ENCODE assay signal across 29 cellular contexts in genomic region chrX:22234380-22234779, GRCh38. TPM values are rescaled to one million over a fixed set of nuclear protein-coding genes. Genes with fewer than 3 reads are reported as not detected.
"Had no signal": no experiment of that assay in that cellular context is flagged by ENCODE, and none has a peak within 500 bp of the region (broad histone marks: within the 10 kb centered on the region; RNA-seq: fewer than 3 reads in every experiment).

No MANE protein-coding gene starts in this region.

- ATAC-seq: effector memory CD8-positive, alpha-beta T cell; heart right ventricle; left cardiac atrium; left ventricle myocardium superior; lower lobe of right lung; natural killer cell treated with Interleukin-12 subunit alpha and Interleukin-12 subunit beta and Interleukin-15 and Interleukin-18, amount 100 ng/mL, for 72 hours; sciatic nerve; stimulated activated memory B cell treated with anti-CD40 and anti-IgM and Interleukin-4, amounts not matched to agents 10 μg/mL and 1 μg/mL and 100 μg/mL, for 72 hours; stimulated activated naive CD8-positive, alpha-beta T cell treated with anti-CD3 and anti-CD28 coated beads, Interleukin-15, Interleukin-2, amounts not matched to agents 100 U/mL and 50 U/mL, for 24 hours had no signal

- H3K4me3 Mint-ChIP-seq: effector memory CD8-positive, alpha-beta T cell; naive B cell; natural killer cell treated with Interleukin-12 subunit alpha and Interleukin-12 subunit beta and Interleukin-15 and Interleukin-18, amount 100 ng/mL, for 72 hours; neural progenitor cell; stimulated activated memory B cell treated with anti-CD40 and anti-IgM and Interleukin-4, amounts not matched to agents 10 μg/mL and 1 μg/mL and 100 μg/mL, for 72 hours; type B pancreatic cell had no signal

- H3K27ac Mint-ChIP-seq: effector memory CD8-positive, alpha-beta T cell; naive B cell; natural killer cell treated with Interleukin-12 subunit alpha and Interleukin-12 subunit beta and Interleukin-15 and Interleukin-18, amount 100 ng/mL, for 72 hours; neural progenitor cell; stimulated activated memory B cell treated with anti-CD40 and anti-IgM and Interleukin-4, amounts not matched to agents 10 μg/mL and 1 μg/mL and 100 μg/mL, for 72 hours; type B pancreatic cell had no signal

- H3K4me1 Mint-ChIP-seq: naive B cell; neural progenitor cell; stimulated activated memory B cell treated with anti-CD40 and anti-IgM and Interleukin-4, amounts not matched to agents 10 μg/mL and 1 μg/mL and 100 μg/mL, for 72 hours had no signal

- H3K36me3 Mint-ChIP-seq: naive B cell; natural killer cell treated with Interleukin-12 subunit alpha and Interleukin-12 subunit beta and Interleukin-15 and Interleukin-18, amount 100 ng/mL, for 72 hours; neural progenitor cell had no signal

- H3K9me3 Mint-ChIP-seq: effector memory CD8-positive, alpha-beta T cell; stimulated activated memory B cell treated with anti-CD40 and anti-IgM and Interleukin-4, amounts not matched to agents 10 μg/mL and 1 μg/mL and 100 μg/mL, for 72 hours had no signal

- DNase-seq: cortex of kidney; effector memory CD8-positive, alpha-beta T cell; erythroblast; esophagus squamous epithelium; foreskin melanocyte; glutamatergic neuron; heart right ventricle; hippocampal formation; left cardiac atrium; left ventricle myocardium superior; lower lobe of right lung; naive B cell; stimulated activated CD4-positive, alpha-beta T cell treated with anti-CD3 and anti-CD28 coated beads, Interleukin-2, amount 100 ng/mL, for 24 hours; stimulated activated CD4-positive, alpha-beta T cell treated with anti-CD3 and anti-CD28 coated beads, Interleukin-4, amount 100 ng/mL, for 4 hours; stimulated activated naive CD8-positive, alpha-beta T cell treated with anti-CD3 and anti-CD28 coated beads, Interleukin-15, Interleukin-2, amounts not matched to agents 100 U/mL and 50 U/mL, for 24 hours; substantia nigra; testis; tibial artery had no signal

- H3K27me3 Mint-ChIP-seq: type B pancreatic cell had no signal

RNA-seq across cellular contexts. Expression of gene CBLL2, which starts 38.3 kb away (rescaled TPM):
- total RNA-seq: dermis microvascular lymphatic vessel endothelial cell; esophagus squamous epithelium; heart right ventricle; kidney epithelial cell; left cardiac atrium; left ventricle myocardium superior; lower lobe of right lung; mesenteric fat pad; natural killer cell treated with Interleukin-12 subunit alpha and Interleukin-12 subunit beta and Interleukin-15 and Interleukin-18, amount 100 ng/mL, for 72 hours; osteocyte; right atrium auricular region; sciatic nerve; urinary bladder had no signal
- polyA plus RNA-seq: heart right ventricle, urinary bladder had no signal
